23 cellular contexts compared by ENCODE assay signal in the genomic region with DNA sequence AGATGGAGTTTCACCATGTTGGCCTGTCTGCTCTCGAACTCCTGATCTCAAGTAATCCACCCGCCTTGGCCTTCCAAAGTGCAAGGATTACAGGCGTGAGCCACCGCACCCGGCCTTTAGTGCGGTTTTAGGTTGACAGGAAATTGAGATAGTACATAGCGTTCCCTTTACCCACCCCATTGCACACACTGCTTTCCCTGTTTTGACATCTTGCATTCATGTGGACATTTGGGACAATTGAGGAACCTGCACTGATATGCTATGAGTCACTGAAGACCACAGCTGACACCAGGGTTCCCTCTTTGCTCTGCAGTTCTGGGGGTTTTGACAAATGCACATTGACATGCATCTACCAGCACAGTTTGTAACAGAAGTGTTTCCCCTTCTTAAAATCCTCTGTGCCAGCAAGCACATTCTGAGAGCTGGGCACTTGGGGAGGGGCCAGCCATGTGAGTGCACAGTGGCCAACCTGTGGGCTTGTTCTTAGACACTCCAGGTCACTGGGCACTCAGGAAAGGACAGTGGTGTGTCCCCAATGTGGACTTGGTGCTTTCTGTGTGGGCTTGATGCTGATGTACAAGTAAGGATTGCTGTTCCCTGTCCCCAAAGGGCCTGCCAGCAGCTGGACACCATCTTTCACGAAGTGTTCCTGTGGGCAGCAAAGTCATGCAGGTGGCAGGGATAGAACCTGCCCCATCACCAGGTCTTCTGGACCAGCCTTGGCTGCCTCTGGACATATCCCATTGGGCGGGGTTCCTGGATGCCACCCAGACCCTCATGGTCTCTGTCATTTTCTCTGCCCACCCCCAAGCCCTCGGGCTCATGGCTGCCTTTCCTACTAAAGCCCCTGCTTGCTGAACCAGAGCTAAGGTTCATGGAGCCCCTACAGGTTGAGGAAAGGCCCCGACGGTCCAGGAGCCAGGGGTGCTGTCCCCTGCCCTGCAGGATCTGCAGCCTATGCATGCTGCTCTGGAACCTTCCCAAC.
"Had no signal": no experiment of that assay in that cellular context is flagged by ENCODE, and none has a peak within 500 bp of the region (broad histone marks: within the 10 kb centered on the region; RNA-seq: fewer than 3 reads in every experiment).

No MANE protein-coding gene starts in this region.

- H3K4me1 Mint-ChIP-seq: activated naive CD8-positive, alpha-beta T cell treated with anti-CD3 and anti-CD28 coated beads, Interleukin-2, amount 10 ng/mL, durations not matched to agents 7 days and 5 days; nephron; T-helper 17 cell had no signal

- H3K27me3 ChIP-seq: gastrocnemius medialis, neutrophil, ovary, tibial nerve, uterus had no signal

- H3K4me1 ChIP-seq: esophagus squamous epithelium, gastrocnemius medialis, tibial nerve, uterus had no signal

- FAIRE-seq: islet of Langerhans had no signal

- H3K27ac Mint-ChIP-seq: activated CD4-positive, alpha-beta memory T cell treated with anti-CD3 and anti-CD28 coated beads for 36 hours; activated naive CD4-positive, alpha-beta T cell treated with anti-CD3 and anti-CD28 coated beads for 36 hours; activated naive CD8-positive, alpha-beta T cell treated with anti-CD3 and anti-CD28 coated beads, Interleukin-2, amount 10 ng/mL, durations not matched to agents 7 days and 5 days; endodermal cell; mesothelial cell of epicardium; nephron; T-helper 17 cell had no signal

- H3K9me3 Mint-ChIP-seq: activated naive CD8-positive, alpha-beta T cell treated with anti-CD3 and anti-CD28 coated beads, Interleukin-2, amount 10 ng/mL, durations not matched to agents 7 days and 5 days; endodermal cell; mesothelial cell of epicardium had no signal

- H3K4me3 ChIP-seq: esophagus squamous epithelium, gastrocnemius medialis, ovary, tibial nerve, uterus had no signal

- H3K27ac ChIP-seq: esophagus squamous epithelium, gastrocnemius medialis, neutrophil, ovary, tibial nerve, uterus had no signal

- DNase-seq: activated CD4-positive, alpha-beta memory T cell treated with anti-CD3 and anti-CD28 coated beads for 36 hours; activated CD4-positive, alpha-beta T cell treated with anti-CD3 and anti-CD28 coated beads for 48 hours; activated naive CD4-positive, alpha-beta T cell treated with anti-CD3 and anti-CD28 coated beads for 36 hours; activated naive CD8-positive, alpha-beta T cell treated with anti-CD3 and anti-CD28 coated beads, Interleukin-2, amount 10 ng/mL, durations not matched to agents 7 days and 5 days; activated T-cell treated with anti-CD3 and anti-CD28 coated beads, Interleukin-2, amount 50 U/mL, for 48 hours; cerebellar nuclear complex; cortex of kidney; endodermal cell; esophagus squamous epithelium; gastrocnemius medialis; left colon; ovary; right cardiac atrium; stimulated activated CD4-positive, alpha-beta T cell treated with anti-CD3 and anti-CD28 coated beads, Interleukin-12 subunit alpha, Interleukin-12 subunit beta, amount 100 ng/mL, for 4 hours; stimulated activated CD4-positive, alpha-beta T cell treated with anti-CD3 and anti-CD28 coated beads, Interleukin-4, amount 100 ng/mL, for 4 hours; stimulated activated naive CD8-positive, alpha-beta T cell treated with anti-CD3 and anti-CD28 coated beads, Interleukin-15, Interleukin-2, amounts not matched to agents 100 U/mL and 50 U/mL, for 24 hours; T-helper 17 cell; uterus had no signal

- H3K36me3 Mint-ChIP-seq: activated CD4-positive, alpha-beta memory T cell treated with anti-CD3 and anti-CD28 coated beads for 36 hours; activated naive CD8-positive, alpha-beta T cell treated with anti-CD3 and anti-CD28 coated beads, Interleukin-2, amount 10 ng/mL, durations not matched to agents 7 days and 5 days; mesothelial cell of epicardium had no signal

- ATAC-seq: gastrocnemius medialis; left colon; stimulated activated naive CD8-positive, alpha-beta T cell treated with anti-CD3 and anti-CD28 coated beads, Interleukin-15, Interleukin-2, amounts not matched to agents 100 U/mL and 50 U/mL, for 24 hours; T-helper 17 cell had no signal

- H3K36me3 ChIP-seq: esophagus squamous epithelium, gastrocnemius medialis, neutrophil, ovary, tibial nerve, uterus had no signal

- H3K4me3 Mint-ChIP-seq: activated CD4-positive, alpha-beta memory T cell treated with anti-CD3 and anti-CD28 coated beads for 36 hours; activated naive CD4-positive, alpha-beta T cell treated with anti-CD3 and anti-CD28 coated beads for 36 hours; activated naive CD8-positive, alpha-beta T cell treated with anti-CD3 and anti-CD28 coated beads, Interleukin-2, amount 10 ng/mL, durations not matched to agents 7 days and 5 days; endodermal cell; mesothelial cell of epicardium; nephron; T-helper 17 cell had no signal

- H3K9me3 ChIP-seq: esophagus squamous epithelium, gastrocnemius medialis, neutrophil, ovary, uterus had no signal

- H3K27me3 Mint-ChIP-seq: activated CD4-positive, alpha-beta memory T cell treated with anti-CD3 and anti-CD28 coated beads for 36 hours; activated naive CD8-positive, alpha-beta T cell treated with anti-CD3 and anti-CD28 coated beads, Interleukin-2, amount 10 ng/mL, durations not matched to agents 7 days and 5 days; T-helper 17 cell had no signal
